1 cellular context compared by ENCODE assay signal in genomic region chr11:123653405-123653996, GRCh38.
TF ChIP-seq lines count a peak whose summit lies in the region.

No MANE protein-coding gene starts in this region.

TF ChIP-seq in GM12878, 131 proteins besides CTCF, POLR2A, EP300 and RAD21:
- TF ChIP-seq POLR2AphosphoS2 (IDR thresholded peaks at IDR 0.05; ENCODE audit: low read depth, low read length), result no peak
- no peak for TF ChIP-seq ATF7 (IDR thresholded peaks at IDR 0.05; ENCODE audit: low read depth)
- no peak for TF ChIP-seq E4F1 (IDR thresholded peaks at IDR 0.05; ENCODE audit: borderline replicate concordance, partially characterized antibody)
- no peak for TF ChIP-seq MLLT1 (IDR thresholded peaks at IDR 0.05)
- TF ChIP-seq SUZ12 (IDR thresholded peaks at IDR 0.05; ENCODE audit: unreplicated experiment), result no peak
- TF ChIP-seq ZSCAN29 (IDR thresholded peaks at IDR 0.05), result no peak
- no peak for TF ChIP-seq ESRRA (IDR thresholded peaks at IDR 0.05; ENCODE audit: low read length)
- no peak for TF ChIP-seq BACH1 (IDR thresholded peaks at IDR 0.05; ENCODE audit: borderline replicate concordance)
- TF ChIP-seq BCL3 (IDR thresholded peaks at IDR 0.05; ENCODE audit: borderline replicate concordance, insufficient read depth, low read depth, low read length, poor library complexity, severe bottlenecking), result no peak
- TF ChIP-seq SREBF1 (IDR thresholded peaks at IDR 0.05; ENCODE audit: low read length), result no peak
- no peak for TF ChIP-seq ETV6 (conservative IDR thresholded peaks at IDR 0.05 in 1 of 2, IDR thresholded peaks at IDR 0.05 in 1 of 2; ENCODE audit: borderline replicate concordance in 1 of 2, low read depth in 1 of 2)
- TF ChIP-seq PAX5 (IDR thresholded peaks at IDR 0.05; ENCODE audit: borderline replicate concordance, low read depth, low read length), result no peak
- TF ChIP-seq NR2C1 (IDR thresholded peaks at IDR 0.05), result no peak
- TF ChIP-seq KLF5 (IDR thresholded peaks at IDR 0.05; ENCODE audit: partially characterized antibody), result no peak
- no peak for TF ChIP-seq HSF1 (IDR thresholded peaks at IDR 0.05; ENCODE audit: low read depth, low read length)
- no peak for TF ChIP-seq ZNF687 (IDR thresholded peaks at IDR 0.05)
- TF ChIP-seq MYC (IDR thresholded peaks at IDR 0.05; ENCODE audit: insufficient read depth, insufficient read length, insufficient replicate concordance, low read length, severe bottlenecking), result no peak
- TF ChIP-seq IRF3 (IDR thresholded peaks at IDR 0.05), result no peak
- no peak for TF ChIP-seq RB1 (IDR thresholded peaks at IDR 0.05; ENCODE audit: borderline replicate concordance)
- no peak for TF ChIP-seq NKRF (conservative IDR thresholded peaks at IDR 0.05)
